17 cellular contexts compared by ENCODE assay signal in the genomic region with DNA sequence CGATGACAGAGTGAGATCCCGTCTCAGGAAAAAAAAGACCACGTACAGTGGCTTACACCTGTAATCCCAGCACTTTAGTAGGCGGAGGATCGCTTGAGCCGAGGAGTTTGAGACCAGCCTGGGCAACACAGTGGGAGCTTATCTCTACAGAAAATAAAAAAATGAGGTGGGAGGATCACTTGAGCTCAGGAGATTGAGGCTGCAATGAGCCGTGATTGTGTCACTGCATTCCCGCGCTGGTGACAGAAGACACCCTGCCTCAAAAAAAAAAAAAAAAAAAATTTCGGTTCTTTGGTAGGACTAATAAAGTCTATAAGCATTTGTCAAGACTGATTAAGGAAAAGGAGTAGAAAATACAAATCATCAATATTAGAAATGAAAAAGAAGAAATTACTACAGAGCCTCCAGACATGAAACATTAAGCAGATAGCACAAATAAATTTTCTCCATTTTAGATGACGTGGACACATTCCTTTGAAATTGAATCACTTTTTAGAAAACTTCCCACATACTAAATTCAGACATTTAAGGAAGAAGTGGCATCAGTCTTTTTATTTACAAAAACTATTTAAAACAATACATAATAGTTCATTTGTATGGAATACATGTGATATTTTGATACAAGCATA. TPM values are rescaled to one million over a fixed set of nuclear protein-coding genes. Genes with fewer than 3 reads are reported as not detected.
DNase-seq lines count a peak whose midpoint lies in the region; ATAC-seq and TF ChIP-seq lines count a peak whose summit lies in the region.
"Had no signal": no experiment of that assay in that cellular context is flagged by ENCODE, and none has a peak within 500 bp of the region (broad histone marks: within the 10 kb centered on the region; RNA-seq: fewer than 3 reads in every experiment).

No MANE protein-coding gene starts in this region.

- H3K9me3 Mint-ChIP-seq in mesothelial cell of epicardium, result no peaks in the 10 kb centered on the region

- peaks cover 31% of the 10 kb centered on the region for H3K36me3 Mint-ChIP-seq in mesothelial cell of epicardium

- no peak overlapping the region for H3K4me3 Mint-ChIP-seq in mesothelial cell of epicardium
- H3K4me3 Mint-ChIP-seq: B cell had no signal

- no peaks in the 10 kb centered on the region for H3K4me1 ChIP-seq in SJCRH30

- H3K27ac Mint-ChIP-seq in mesothelial cell of epicardium, result peak overlapping the region; percentile 96
- H3K27ac Mint-ChIP-seq: B cell had no signal

- no peak for TF ChIP-seq CTCF in AG10803 (conservative IDR thresholded peaks at IDR 0.05; ENCODE audit: low read length)
- no peak for TF ChIP-seq CTCF in coronary artery (IDR thresholded peaks at IDR 0.05)
- no peak for TF ChIP-seq CTCF in mesothelial cell of epicardium (IDR thresholded peaks at IDR 0.05; ENCODE audit: unreplicated experiment)
- TF ChIP-seq CTCF in GM13976 (IDR thresholded peaks at IDR 0.05; ENCODE audit: borderline replicate concordance, control extremely low read depth, extremely low read depth, insufficient read depth, missing control alignments), result no peak

- no peak overlapping the region for H3K4me3 ChIP-seq in AG10803 (ENCODE audit: low read length)
- H3K4me3 ChIP-seq in coronary artery, result no peak overlapping the region
- H3K4me3 ChIP-seq in SJCRH30, result no peak overlapping the region

- TF ChIP-seq POLR2A in GM18505 (IDR thresholded peaks at IDR 0.05; ENCODE audit: borderline replicate concordance, extremely low read depth, insufficient read depth, insufficient read length), result no peak

- H3K4me1 Mint-ChIP-seq in mesothelial cell of epicardium, result peaks cover 6% of the 10 kb centered on the region
- H3K4me1 Mint-ChIP-seq: B cell had no signal

- peak; percentile 63 for DNase-seq in AG10803 (ENCODE audit: low read depth)
- DNase-seq in HS-5 (ENCODE audit: low read depth), result peak; percentile 32
- DNase-seq in coronary artery (ENCODE audit: low spot score), result no peak
- no peak for DNase-seq in mesothelial cell of epicardium (ENCODE audit: low spot score in 2 of 2, unreplicated experiment in 2 of 2)
- DNase-seq in GM13976 (ENCODE audit: low spot score), result no peak
- no peak for DNase-seq in SJCRH30
- DNase-seq: activated CD4-positive, alpha-beta T cell treated with anti-CD3 and anti-CD28 coated beads, Interleukin-2, amount 50 U/mL, for 4 hours; activated T-cell treated with anti-CD3 and anti-CD28 coated beads, Interleukin-2, amount 50 U/mL, for 48 hours; amniotic stem cell; dermis blood vessel endothelial cell; DND-41; NCI-H187; nucleus accumbens had no signal

- in situ Hi-C loops in GM13976 (cut with MboI; ENCODE audit: low sequenced_read_pairs, unreplicated experiment), result no loop called here

- H3K27ac ChIP-seq in coronary artery, result peak overlapping the region; percentile 42 to 46
- H3K27ac ChIP-seq in SJCRH30, result no peak overlapping the region
- H3K27ac ChIP-seq: foreskin keratinocyte had no signal

- no peaks in the 10 kb centered on the region for H3K9me3 ChIP-seq in SJCRH30 (replicated peaks)

- H3K36me3 ChIP-seq in SJCRH30, result peaks cover 77% of the 10 kb centered on the region

- no peak for ATAC-seq in GM18505 (IDR thresholded peaks at IDR 0.05; ENCODE audit: unreplicated experiment)
- no peak for ATAC-seq in activated CD4-positive, CD25-positive, alpha-beta regulatory T cell treated with anti-CD3 and anti-CD28 coated beads, Interleukin-2, amount 50 U/mL, for 24 hours
- ATAC-seq: foreskin keratinocyte had no signal

- H3K27me3 ChIP-seq in SJCRH30, result no peaks in the 10 kb centered on the region
- H3K27me3 ChIP-seq: foreskin keratinocyte had no signal

- no peaks in the 10 kb centered on the region for H3K27me3 Mint-ChIP-seq in mesothelial cell of epicardium (ENCODE audit: low read depth)
- H3K27me3 Mint-ChIP-seq: B cell had no signal

RNA-seq across cellular contexts. Expression of a gene that starts 30.4 kb away (rescaled TPM):
- total RNA-seq in mesothelial cell of epicardium, result 32.6 to 35.2 TPM (median 33.0 TPM) in 3 replicates
- total RNA-seq in SJCRH30 (2014; rRNA removed; shearing (Covaris generic)), result 37.3 and 42.9 TPM in 2 replicates

RNA-seq across cellular contexts. Expression of a gene that starts 34.8 kb away (rescaled TPM):
- 8.2 to 10.3 TPM (median 9.2 TPM) in 3 replicates for total RNA-seq in mesothelial cell of epicardium
- total RNA-seq in SJCRH30 (2014; rRNA removed; shearing (Covaris generic)), result 18.7 and 19.5 TPM in 2 replicates

Comparison
In these comparisons a context has a peak if more than half of its experiments do, and no peak if none do; other contexts are left out.
1. DNase-seq: peak in AG10803 (single experiment) and HS-5 (single experiment); none in coronary artery (single experiment), mesothelial cell of epicardium (0 of 2), GM13976 (single experiment) and SJCRH30 (0 of 2).